Comparison of ENCODE assay signal across 11 cellular contexts in genomic region chr7:144676492-144676891, GRCh38.
"Had no signal": no experiment of that assay in that cellular context is flagged by ENCODE, and none has a peak within 500 bp of the region (broad histone marks: within the 10 kb centered on the region; RNA-seq: fewer than 3 reads in every experiment).

No MANE protein-coding gene starts in this region.

- H3K4me2 ChIP-seq: GM23338 had no signal

- DNase-seq: GM23248, GOT3, H7, H9, HCEC 1CT, HFFc6 had no signal

- H3K9ac ChIP-seq: GM23248 had no signal

- FAIRE-seq: H1, H54 had no signal

- H3K4me3 ChIP-seq: GM23248, GM23338, HAP-1 had no signal

- H3K27ac ChIP-seq: GM23248 had no signal

- ATAC-seq: GM23338, HCT116 had no signal

- H3K9me3 ChIP-seq: HAP-1 had no signal

- H2AFZ ChIP-seq: GM23248, GM23338 had no signal

- H3K4me1 ChIP-seq: HAP-1 had no signal

- H3K36me3 ChIP-seq: HAP-1 had no signal
